17 cellular contexts compared by ENCODE assay signal in genomic region chr14:70872678-70873020, GRCh38. TPM values are rescaled to one million over a fixed set of nuclear protein-coding genes. Genes with fewer than 3 reads are reported as not detected.
DNase-seq lines count a peak whose midpoint lies in the region; ATAC-seq lines count a peak whose summit lies in the region.
"Had no signal": no experiment of that assay in that cellular context is flagged by ENCODE, and none has a peak within 500 bp of the region (broad histone marks: within the 10 kb centered on the region; RNA-seq: fewer than 3 reads in every experiment).

No MANE protein-coding gene starts in this region.

- H3K36me3 Mint-ChIP-seq in activated T-cell treated with anti-CD3 and anti-CD28 coated beads, Interleukin-2, amount 50 U/mL, for 72 hours (ENCODE audit: insufficient read depth in 2 of 2): peaks cover 10 to 25% of the 10 kb centered on the region in 2 donors
- H3K36me3 Mint-ChIP-seq in activated naive CD8-positive, alpha-beta T cell treated with anti-CD3 and anti-CD28 coated beads, Interleukin-2, amount 10 ng/mL, durations not matched to agents 7 days and 5 days: peaks cover 20% of the 10 kb centered on the region
- no peaks in the 10 kb centered on the region for H3K36me3 Mint-ChIP-seq in stimulated activated effector memory CD8-positive, alpha-beta T cell treated with anti-CD3 and anti-CD28 coated beads, Interleukin-12 subunit alpha, Interleukin-12 subunit beta, amount 100 ng/mL, for 72 hours

- peaks cover 4 to 6% of the 10 kb centered on the region in 2 donors for H3K9me3 Mint-ChIP-seq in activated T-cell treated with anti-CD3 and anti-CD28 coated beads, Interleukin-2, amount 50 U/mL, for 72 hours
- H3K9me3 Mint-ChIP-seq in activated naive CD8-positive, alpha-beta T cell treated with anti-CD3 and anti-CD28 coated beads, Interleukin-2, amount 10 ng/mL, durations not matched to agents 7 days and 5 days: peaks cover 13% of the 10 kb centered on the region
- peaks cover 6% of the 10 kb centered on the region for H3K9me3 Mint-ChIP-seq in stimulated activated effector memory CD8-positive, alpha-beta T cell treated with anti-CD3 and anti-CD28 coated beads, Interleukin-12 subunit alpha, Interleukin-12 subunit beta, amount 100 ng/mL, for 72 hours

- ATAC-seq in activated T-cell treated with anti-CD3 and anti-CD28 coated beads, Interleukin-2, amount 50 U/mL, for 72 hours (replicated peaks in 1 of 2): no peak
- no peak for ATAC-seq in activated naive CD8-positive, alpha-beta T cell treated with anti-CD3 and anti-CD28 coated beads, Interleukin-2, amount 10 ng/mL, durations not matched to agents 7 days and 5 days (ENCODE audit: low read depth)
- no peak for ATAC-seq in stimulated activated effector memory CD8-positive, alpha-beta T cell treated with anti-CD3 and anti-CD28 coated beads, Interleukin-12 subunit alpha, Interleukin-12 subunit beta, amount 100 ng/mL, for 72 hours
- no peak for ATAC-seq in GM18870 (IDR thresholded peaks at IDR 0.05; ENCODE audit: unreplicated experiment)
- ATAC-seq: HCT116, heart right ventricle had no signal

- no peak for DNase-seq in activated T-cell treated with anti-CD3 and anti-CD28 coated beads, Interleukin-2, amount 50 U/mL, for 72 hours
- DNase-seq in activated T-cell treated with anti-CD3 and anti-CD28 coated beads, Interleukin-2, amount 50 U/mL, for 1 hour: no peak
- no peak for DNase-seq in activated naive CD8-positive, alpha-beta T cell treated with anti-CD3 and anti-CD28 coated beads, Interleukin-2, amount 10 ng/mL, durations not matched to agents 7 days and 5 days
- DNase-seq in stimulated activated effector memory CD8-positive, alpha-beta T cell treated with anti-CD3 and anti-CD28 coated beads, Interleukin-12 subunit alpha, Interleukin-12 subunit beta, amount 100 ng/mL, for 72 hours (ENCODE audit: low spot score in 2 of 2): no peak
- DNase-seq in RKO (ENCODE audit: low spot score): no peak
- no peak for DNase-seq in NCI-H1930 (lab: John Stamatoyannopoulos, UW)
- DNase-seq: activated CD8-positive, alpha-beta memory T cell treated with anti-CD3 and anti-CD28 coated beads, Interleukin-2, amount 50 U/mL, for 4 hours; amniotic stem cell; Caco-2; EL; heart right ventricle; KG1 had no signal

- peak overlapping the region; percentile 52 to 91 for H3K4me3 Mint-ChIP-seq in activated T-cell treated with anti-CD3 and anti-CD28 coated beads, Interleukin-2, amount 50 U/mL, for 72 hours
- peak overlapping the region; percentile 80 for H3K4me3 Mint-ChIP-seq in activated naive CD8-positive, alpha-beta T cell treated with anti-CD3 and anti-CD28 coated beads, Interleukin-2, amount 10 ng/mL, durations not matched to agents 7 days and 5 days
- peak overlapping the region; percentile 70 for H3K4me3 Mint-ChIP-seq in stimulated activated effector memory CD8-positive, alpha-beta T cell treated with anti-CD3 and anti-CD28 coated beads, Interleukin-12 subunit alpha, Interleukin-12 subunit beta, amount 100 ng/mL, for 72 hours
- H3K4me3 Mint-ChIP-seq: neural crest cell had no signal

- POLR2A ChIA-PET in activated naive CD8-positive, alpha-beta T cell treated with anti-CD3 and anti-CD28 coated beads, Interleukin-2, amount 10 ng/mL, durations not matched to agents 7 days and 5 days (lab: Charles Lee): interaction anchor here (1.0 to 1.8 kb wide), 5 partner anchors 9 to 36 kb away, joined by 3 to 17 read pairs (median 4); partner anchors contain the start of gene PCNX1

- peak overlapping the region; percentile 15 for H3K27ac ChIP-seq in KOPT-K1 (ENCODE audit: low read depth, low read length, poor library complexity, severe bottlenecking)
- H3K27ac ChIP-seq: RWPE1 had no signal

- peaks cover 33% of the 10 kb centered on the region for H3K9me3 ChIP-seq in KOPT-K1 (ENCODE audit: insufficient read depth, low read length, poor library complexity, severe bottlenecking)

- H3K27ac Mint-ChIP-seq in activated T-cell treated with anti-CD3 and anti-CD28 coated beads, Interleukin-2, amount 50 U/mL, for 72 hours: peak overlapping the region; percentile 95
- peak overlapping the region; percentile 95 for H3K27ac Mint-ChIP-seq in activated naive CD8-positive, alpha-beta T cell treated with anti-CD3 and anti-CD28 coated beads, Interleukin-2, amount 10 ng/mL, durations not matched to agents 7 days and 5 days
- H3K27ac Mint-ChIP-seq in stimulated activated effector memory CD8-positive, alpha-beta T cell treated with anti-CD3 and anti-CD28 coated beads, Interleukin-12 subunit alpha, Interleukin-12 subunit beta, amount 100 ng/mL, for 72 hours: peak overlapping the region; percentile 90

- H3K27me3 Mint-ChIP-seq in activated T-cell treated with anti-CD3 and anti-CD28 coated beads, Interleukin-2, amount 50 U/mL, for 72 hours (ENCODE audit: low read depth): no peaks in the 10 kb centered on the region
- no peaks in the 10 kb centered on the region for H3K27me3 Mint-ChIP-seq in activated naive CD8-positive, alpha-beta T cell treated with anti-CD3 and anti-CD28 coated beads, Interleukin-2, amount 10 ng/mL, durations not matched to agents 7 days and 5 days

- no peaks in the 10 kb centered on the region for H3K36me3 ChIP-seq in KOPT-K1 (ENCODE audit: insufficient read depth, low read length)
- H3K36me3 ChIP-seq: heart right ventricle had no signal

- peaks cover 22% of the 10 kb centered on the region for H3K4me1 Mint-ChIP-seq in activated T-cell treated with anti-CD3 and anti-CD28 coated beads, Interleukin-2, amount 50 U/mL, for 72 hours (ENCODE audit: low read depth)
- peaks cover 31% of the 10 kb centered on the region for H3K4me1 Mint-ChIP-seq in activated naive CD8-positive, alpha-beta T cell treated with anti-CD3 and anti-CD28 coated beads, Interleukin-2, amount 10 ng/mL, durations not matched to agents 7 days and 5 days
- H3K4me1 Mint-ChIP-seq in stimulated activated effector memory CD8-positive, alpha-beta T cell treated with anti-CD3 and anti-CD28 coated beads, Interleukin-12 subunit alpha, Interleukin-12 subunit beta, amount 100 ng/mL, for 72 hours: peaks cover 26% of the 10 kb centered on the region
- H3K4me1 Mint-ChIP-seq: neural crest cell had no signal

RNA-seq across cellular contexts. Expression of gene PCNX1, which starts 34.6 kb away (rescaled TPM):
- 10 to 100 TPM; 83.3 to 85.8 TPM for total RNA-seq in activated T-cell treated with anti-CD3 and anti-CD28 coated beads, Interleukin-2, amount 50 U/mL, for 72 hours
- 10 to 100 TPM; 80.0 to 93.0 TPM for total RNA-seq in activated naive CD8-positive, alpha-beta T cell treated with anti-CD3 and anti-CD28 coated beads, Interleukin-2, amount 10 ng/mL, durations not matched to agents 7 days and 5 days
